13 cellular contexts compared by ENCODE assay signal in the genomic region with DNA sequence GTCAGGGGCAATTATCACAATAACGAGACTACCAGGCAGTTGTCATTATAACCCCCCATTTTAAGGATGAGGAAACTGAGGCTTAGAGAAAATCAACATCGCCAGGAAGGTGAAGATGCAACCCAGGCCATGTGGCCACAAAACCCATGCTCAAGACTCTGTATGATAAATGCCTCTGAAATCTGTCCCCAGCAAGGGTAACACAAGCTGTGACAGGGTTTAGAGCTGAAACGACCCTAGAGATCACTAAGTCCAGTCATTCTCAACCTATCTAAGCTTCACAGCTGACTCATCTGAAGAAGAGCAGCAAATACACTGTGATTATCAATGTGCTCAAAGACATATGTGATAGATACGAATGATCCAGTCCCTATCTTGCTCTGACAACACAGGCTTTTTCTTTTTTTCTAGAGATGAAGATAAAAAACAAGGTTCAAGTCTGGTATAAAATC. TPM values are rescaled to one million over a fixed set of nuclear protein-coding genes. Genes with fewer than 3 reads are reported as not detected.
DNase-seq lines count a peak whose midpoint lies in the region; ATAC-seq, FAIRE-seq and TF ChIP-seq lines count a peak whose summit lies in the region.
"Had no signal": no experiment of that assay in that cellular context is flagged by ENCODE, and none has a peak within 500 bp of the region (broad histone marks: within the 10 kb centered on the region; RNA-seq: fewer than 3 reads in every experiment).

No MANE protein-coding gene starts in this region.

- H3K4me3 ChIP-seq in thyroid gland (replicated peaks in 1 of 3): no peak overlapping the region
- no peak overlapping the region for H3K4me3 ChIP-seq in small intestine (ENCODE audit: low read depth in 1 of 2, low read length in 2 of 2)

- H3K9me3 ChIP-seq in thyroid gland: no peaks in the 10 kb centered on the region
- no peaks in the 10 kb centered on the region for H3K9me3 ChIP-seq in small intestine (ENCODE audit: control insufficient read depth, low read depth)

- H3K4me1 Mint-ChIP-seq in activated naive CD8-positive, alpha-beta T cell treated with anti-CD3 and anti-CD28 coated beads, Interleukin-2, amount 50 U/mL, for 24 hours: peaks cover 2% of the 10 kb centered on the region
- H3K4me1 Mint-ChIP-seq in activated naive CD8-positive, alpha-beta T cell treated with anti-CD3 and anti-CD28 coated beads for 36 hours: peaks cover 5% of the 10 kb centered on the region

- H3K27me3 ChIP-seq in thyroid gland (no peaks in the 10 kb centered on the region), small intestine (ENCODE audit: control insufficient read depth in 2 of 2, insufficient read depth in 2 of 2, low read length in 2 of 2) (no peaks in the 10 kb centered on the region)

- intact Hi-C loops in thyroid gland (cut with DNase I): no loop called here

- 90 to 92% methylated on average over 4 of the region's 4 CpGs for WGBS in thyroid gland, 2 donors
- WGBS in small intestine, 3 donors: 40 to 68% (median 49%) methylated on average over 4 of the region's 4 CpGs

- no peak for FAIRE-seq in small intestine (lab: Jason Lieb, UNC)
- FAIRE-seq: H1 had no signal

- no peak overlapping the region for H3K4me3 Mint-ChIP-seq in activated naive CD8-positive, alpha-beta T cell treated with anti-CD3 and anti-CD28 coated beads, Interleukin-2, amount 50 U/mL, for 24 hours
- H3K4me3 Mint-ChIP-seq in activated naive CD8-positive, alpha-beta T cell treated with anti-CD3 and anti-CD28 coated beads for 36 hours: no peak overlapping the region
- H3K4me3 Mint-ChIP-seq: nephron progenitor cell; stimulated activated naive CD8-positive, alpha-beta T cell treated with anti-CD3 and anti-CD28 coated beads, Interleukin-15, Interleukin-2, amounts not matched to agents 100 ng/mL and 50 ng/mL, for 24 hours had no signal

- H3K36me3 Mint-ChIP-seq in activated naive CD8-positive, alpha-beta T cell treated with anti-CD3 and anti-CD28 coated beads, Interleukin-2, amount 50 U/mL, for 24 hours (ENCODE audit: low read depth): no peaks in the 10 kb centered on the region
- no peaks in the 10 kb centered on the region for H3K36me3 Mint-ChIP-seq in activated naive CD8-positive, alpha-beta T cell treated with anti-CD3 and anti-CD28 coated beads for 36 hours

- no peak for TF ChIP-seq POLR2A in thyroid gland (IDR thresholded peaks at IDR 0.05)

- H3K9me3 Mint-ChIP-seq in activated naive CD8-positive, alpha-beta T cell treated with anti-CD3 and anti-CD28 coated beads, Interleukin-2, amount 50 U/mL, for 24 hours: no peaks in the 10 kb centered on the region
- no peaks in the 10 kb centered on the region for H3K9me3 Mint-ChIP-seq in activated naive CD8-positive, alpha-beta T cell treated with anti-CD3 and anti-CD28 coated beads for 36 hours
- H3K9me3 Mint-ChIP-seq: nephron progenitor cell; stimulated activated naive CD8-positive, alpha-beta T cell treated with anti-CD3 and anti-CD28 coated beads, Interleukin-15, Interleukin-2, amounts not matched to agents 100 ng/mL and 50 ng/mL, for 24 hours had no signal

- peak overlapping the region in 2 of 3 donors; percentile 57 to 64 for H3K27ac ChIP-seq in thyroid gland
- H3K27ac ChIP-seq in small intestine (ENCODE audit: low read depth in 1 of 2, low read length in 1 of 2): peak overlapping the region in 1 of 2 donors; percentile 33
- H3K27ac ChIP-seq: KMS-11 had no signal

- H3K27ac Mint-ChIP-seq in activated naive CD8-positive, alpha-beta T cell treated with anti-CD3 and anti-CD28 coated beads, Interleukin-2, amount 50 U/mL, for 24 hours: no peak overlapping the region
- H3K27ac Mint-ChIP-seq in activated naive CD8-positive, alpha-beta T cell treated with anti-CD3 and anti-CD28 coated beads for 36 hours: no peak overlapping the region
- H3K27ac Mint-ChIP-seq: nephron progenitor cell; stimulated activated naive CD8-positive, alpha-beta T cell treated with anti-CD3 and anti-CD28 coated beads, Interleukin-15, Interleukin-2, amounts not matched to agents 100 ng/mL and 50 ng/mL, for 24 hours had no signal

- no peaks in the 10 kb centered on the region for H3K36me3 ChIP-seq in thyroid gland
- H3K36me3 ChIP-seq in small intestine (ENCODE audit: control insufficient read depth in 2 of 2, insufficient read depth in 2 of 2, low read length in 2 of 2): no peaks in the 10 kb centered on the region

- peaks cover 38 to 61% of the 10 kb centered on the region in 2 donors for H3K4me1 ChIP-seq in thyroid gland
- H3K4me1 ChIP-seq in small intestine (ENCODE audit: control insufficient read depth in 2 of 2, insufficient read depth in 1 of 2, low read depth in 1 of 2, low read length in 1 of 2): peaks cover 17 to 20% of the 10 kb centered on the region in 2 donors

- TF ChIP-seq CTCF in thyroid gland (IDR thresholded peaks at IDR 0.05): no peak

- no peak for DNase-seq in activated naive CD8-positive, alpha-beta T cell treated with anti-CD3 and anti-CD28 coated beads, Interleukin-2, amount 50 U/mL, for 24 hours
- no peak for DNase-seq in activated naive CD8-positive, alpha-beta T cell treated with anti-CD3 and anti-CD28 coated beads for 36 hours
- DNase-seq in thyroid gland (no peak), small intestine (no peak), NCI-H524 treated with DMSO at 0.1 percent for 48 hours (lab: John Stamatoyannopoulos, UW) (no peak)
- DNase-seq in stimulated activated CD8-positive, alpha-beta memory T cell treated with anti-CD3 and anti-CD28 coated beads, Interleukin-4, amount 100 ng/mL, for 48 hours: no peak
- DNase-seq: NCI-H345, nephron progenitor cell had no signal

- peak; percentile 49 for ATAC-seq in activated naive CD8-positive, alpha-beta T cell treated with anti-CD3 and anti-CD28 coated beads, Interleukin-2, amount 50 U/mL, for 24 hours
- peak; percentile 51 for ATAC-seq in HG02571 (IDR thresholded peaks at IDR 0.05; ENCODE audit: unreplicated experiment)
- ATAC-seq in HG03442 (IDR thresholded peaks at IDR 0.05; ENCODE audit: unreplicated experiment): peak; percentile 79

- H3K27me3 Mint-ChIP-seq in activated naive CD8-positive, alpha-beta T cell treated with anti-CD3 and anti-CD28 coated beads, Interleukin-2, amount 50 U/mL, for 24 hours: no peaks in the 10 kb centered on the region
- no peaks in the 10 kb centered on the region for H3K27me3 Mint-ChIP-seq in activated naive CD8-positive, alpha-beta T cell treated with anti-CD3 and anti-CD28 coated beads for 36 hours
- H3K27me3 Mint-ChIP-seq: stimulated activated naive CD8-positive, alpha-beta T cell treated with anti-CD3 and anti-CD28 coated beads, Interleukin-15, Interleukin-2, amounts not matched to agents 100 ng/mL and 50 ng/mL, for 24 hours had no signal

RNA-seq across cellular contexts. Expression of a gene that starts 47.0 kb away (rescaled TPM):
- total RNA-seq in activated naive CD8-positive, alpha-beta T cell treated with anti-CD3 and anti-CD28 coated beads for 36 hours: 1 to 10 TPM; 7.0 to 8.9 TPM
- total RNA-seq in thyroid gland: 10 to 100 TPM; 26.5 to 31.6 (median 28.3) TPM
- polyA plus RNA-seq in small intestine: 10 to 100 TPM; 15.1 to 32.4 (median 26.2) TPM
